ENCODE assay signal across 23 cellular contexts in the genomic region with DNA sequence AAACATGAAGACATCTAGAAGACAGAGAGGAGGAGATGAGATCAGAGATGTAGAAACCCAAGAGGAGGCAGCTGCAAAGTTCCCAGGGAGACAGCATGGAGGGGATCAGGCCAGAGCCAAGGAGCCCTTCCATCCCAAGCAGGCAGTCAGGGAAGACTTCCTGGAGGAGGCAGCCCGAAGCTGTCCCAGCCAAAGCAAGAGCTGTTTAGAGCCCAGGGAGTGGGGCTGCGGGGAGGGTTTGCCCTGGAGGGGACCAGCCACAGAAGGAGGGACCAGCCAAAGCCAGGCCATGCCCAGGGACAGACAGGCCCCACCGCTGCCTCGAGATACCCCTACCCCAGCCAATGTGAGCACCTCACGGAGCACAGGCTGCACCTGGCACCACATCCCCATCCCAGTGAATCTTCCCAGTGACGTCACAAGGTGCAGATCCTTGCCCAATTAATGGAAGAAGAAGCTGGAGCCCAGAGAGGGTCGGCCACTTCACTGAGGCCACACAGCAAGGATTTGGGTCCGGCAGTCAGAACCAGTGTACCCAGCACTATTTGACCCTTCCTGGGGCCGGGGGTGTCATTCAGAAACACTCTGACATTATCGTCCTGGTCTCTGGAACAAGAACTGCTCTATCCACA. TPM values are rescaled to one million over a fixed set of nuclear protein-coding genes. Genes with fewer than 3 reads are reported as not detected.
"Had no signal": no experiment of that assay in that cellular context is flagged by ENCODE, and none has a peak within 500 bp of the region (broad histone marks: within the 10 kb centered on the region; RNA-seq: fewer than 3 reads in every experiment).

No MANE protein-coding gene starts in this region.

- H3K4me1 Mint-ChIP-seq: IgD-negative memory B cell had no signal

- FAIRE-seq: RCC 7860 had no signal

- H3K27ac Mint-ChIP-seq: IgD-negative memory B cell had no signal

- DNase-seq: KBM-7, NCI-H1092, NCI-H1105 treated with DMSO at 0.1 percent for 48 hours, NCI-H1417 treated with DMSO at 0.1 percent for 48 hours, NCI-H187, NCI-H2029, NCI-H2081 treated with DMSO at 0.1 percent for 48 hours, NCI-H2171, NCI-H226, NCI-H446, NCI-H510A, NCI-H524 treated with DMSO at 0.1 percent for 48 hours, NCI-H69, NCI-H774, RPMI8226, SHP77, SK-N-SH had no signal

- H3K4me3 Mint-ChIP-seq: IgD-negative memory B cell had no signal

- H3K9ac ChIP-seq: SK-N-SH had no signal

- H3K9me3 ChIP-seq: SK-N-SH had no signal

- H3K4me2 ChIP-seq: SK-N-SH had no signal

RNA-seq across cellular contexts. Expression of a gene that starts 14.1 kb away (rescaled TPM):
- total RNA-seq: HT1080, LHCN-M2, MCF 10A, SK-MEL-5 had no signal
- polyA plus RNA-seq: IgD-negative memory B cell, SK-N-SH had no signal
